25 cellular contexts compared by ENCODE assay signal in genomic region chr1:207027921-207028320, GRCh38. TPM values are rescaled to one million over a fixed set of nuclear protein-coding genes. Genes with fewer than 3 reads are reported as not detected.
DNase-seq lines count a peak whose midpoint lies in the region; ATAC-seq and TF ChIP-seq lines count a peak whose summit lies in the region.
"Had no signal": no experiment of that assay in that cellular context is flagged by ENCODE, and none has a peak within 500 bp of the region (broad histone marks: within the 10 kb centered on the region; RNA-seq: fewer than 3 reads in every experiment).

No MANE protein-coding gene starts in this region.

- H3K9me2 ChIP-seq in hepatocyte (replicated peaks; ENCODE audit: insufficient read depth) = no peaks in the 10 kb centered on the region

- H3K27ac ChIP-seq in left ventricle myocardium inferior (replicated peaks) (peak overlapping the region; percentile 18), hepatocyte (peak overlapping the region; percentile 100)
- H3K27ac ChIP-seq: ascending aorta, right lobe of liver, thoracic aorta had no signal

- TF ChIP-seq CTCF in left ventricle myocardium inferior (IDR thresholded peaks at IDR 0.05; ENCODE audit: borderline replicate concordance) (no peak), hepatocyte (IDR thresholded peaks at IDR 0.05; ENCODE audit: poor library complexity) (no peak)

- H3K9me3 ChIP-seq in left ventricle myocardium inferior (replicated peaks) (no peaks in the 10 kb centered on the region), hepatocyte (ENCODE audit: low read depth) (no peaks in the 10 kb centered on the region)
- H3K9me3 ChIP-seq: ascending aorta, right lobe of liver, thoracic aorta had no signal

- H3K27me3 ChIP-seq in left ventricle myocardium inferior (ENCODE audit: low read depth) (peaks cover 5% of the 10 kb centered on the region), hepatocyte (no peaks in the 10 kb centered on the region)
- H3K27me3 ChIP-seq: ascending aorta, right lobe of liver had no signal

- no peak for DNase-seq in left ventricle myocardium inferior
- no peak for DNase-seq in cardiac septum (ENCODE audit: low spot score)
- DNase-seq in hepatocyte (ENCODE audit: low spot score) = no peak
- DNase-seq in renal cortical epithelial cell (ENCODE audit: low read depth) = peak; percentile 82
- no peak for DNase-seq in NCI-H748 treated with DMSO at 0.1 percent for 48 hours (lab: John Stamatoyannopoulos, UW)
- no peak for DNase-seq in activated CD4-positive, alpha-beta T cell treated with anti-CD3 and anti-CD28 coated beads for 4 hours
- DNase-seq: activated CD4-positive, alpha-beta T cell treated with anti-CD3 and anti-CD28 coated beads for 1 hour; activated T-cell treated with anti-CD3 and anti-CD28 coated beads, Interleukin-2, amount 50 U/mL, for 72 hours; effector memory CD8-positive, alpha-beta T cell; head of caudate nucleus; NCI-H524 treated with DMSO at 0.1 percent for 48 hours; right lobe of liver; Right ventricle myocardium superior; SW 1271 had no signal

- H4K20me1 ChIP-seq in hepatocyte (ENCODE audit: insufficient read depth, poor library complexity, severe bottlenecking) = no peaks in the 10 kb centered on the region

- no peaks in the 10 kb centered on the region for H3K36me3 ChIP-seq in left ventricle myocardium inferior
- H3K36me3 ChIP-seq in hepatocyte (replicated peaks; ENCODE audit: insufficient read depth, low read depth) = no peaks in the 10 kb centered on the region
- H3K36me3 ChIP-seq: ascending aorta, right lobe of liver, thoracic aorta had no signal

- ATAC-seq in GM19324 (IDR thresholded peaks at IDR 0.05; ENCODE audit: low FRiP score, unreplicated experiment) (no peak), HG03280 (IDR thresholded peaks at IDR 0.05; ENCODE audit: unreplicated experiment) (no peak)
- ATAC-seq: activated T-cell treated with anti-CD3 and anti-CD28 coated beads, Interleukin-2, amount 50 U/mL, for 72 hours; effector memory CD8-positive, alpha-beta T cell; right lobe of liver; stimulated activated effector memory CD8-positive, alpha-beta T cell treated with anti-CD3 and anti-CD28 coated beads, Interleukin-12 subunit alpha, Interleukin-12 subunit beta, amount 100 ng/mL, for 72 hours had no signal

- H2AFZ ChIP-seq in hepatocyte = no peak overlapping the region

- peak overlapping the region; percentile 77 for H3K4me2 ChIP-seq in hepatocyte

- H3K4me1 ChIP-seq in left ventricle myocardium inferior (peaks cover 64% of the 10 kb centered on the region), hepatocyte (ENCODE audit: insufficient read depth) (peaks cover 54% of the 10 kb centered on the region)

- intact Hi-C loops in left ventricle myocardium inferior (cut with micrococcal nuclease) (no loop called here), cardiac septum (cut with DNase I) (no loop called here)

- WGBS in hepatocyte (ENCODE audit: low lambda C conversion rate, missing lambda C conversion rate) = 64% methylated on average over 1 of the region's 1 CpG

- peaks cover 22% of the 10 kb centered on the region for H3K79me2 ChIP-seq in hepatocyte

- H3K4me3 ChIP-seq in left ventricle myocardium inferior (no peak overlapping the region), hepatocyte (no peak overlapping the region)
- H3K4me3 ChIP-seq: ascending aorta, lung, right lobe of liver, thoracic aorta had no signal

RNA-seq across cellular contexts. Expression of gene C1orf116, which starts 4.6 kb away (rescaled TPM):
- total RNA-seq in left ventricle myocardium inferior (0.74 TPM), cardiac septum (0.70 TPM), hepatocyte (16.7 and 18.3 TPM in 2 replicates), renal cortical epithelial cell (16.3 and 17.9 TPM in 2 replicates)
- polyA plus RNA-seq in hepatocyte = 15.7 and 18.7 TPM in 2 replicates
- total RNA-seq: activated CD8-positive, alpha-beta memory T cell treated with anti-CD3 and anti-CD28 coated beads for 36 hours; ascending aorta; G401 had no signal
- polyA plus RNA-seq: BJ had no signal

RNA-seq across cellular contexts. Expression of gene YOD1, which starts 23.1 kb away (rescaled TPM):
- total RNA-seq in left ventricle myocardium inferior (4.2 TPM), cardiac septum (7.2 TPM), hepatocyte (25.7 and 25.8 TPM in 2 replicates), renal cortical epithelial cell (15.1 and 15.5 TPM in 2 replicates)
- polyA plus RNA-seq in hepatocyte = 4.5 and 5.6 TPM in 2 replicates

RNA-seq across cellular contexts. Expression of gene PFKFB2, which starts 25.2 kb away (rescaled TPM):
- total RNA-seq in left ventricle myocardium inferior (107 TPM), cardiac septum (49.9 TPM), hepatocyte (19.2 and 23.6 TPM in 2 replicates), renal cortical epithelial cell (10.7 and 15.8 TPM in 2 replicates)
- 9.5 and 10.0 TPM in 2 replicates for polyA plus RNA-seq in hepatocyte

RNA-seq across cellular contexts. Expression of gene FCAMR, which starts 57.7 kb away (rescaled TPM):
- total RNA-seq in left ventricle myocardium inferior (not detected), cardiac septum (not detected), hepatocyte (0.52 and 0.70 TPM in 2 replicates), renal cortical epithelial cell (0.69 and 3.6 TPM in 2 replicates)
- polyA plus RNA-seq in hepatocyte = 0.52 TPM in 1 of 2 replicates, not detected in the other
- total RNA-seq: activated CD8-positive, alpha-beta memory T cell treated with anti-CD3 and anti-CD28 coated beads for 36 hours; activated T-cell treated with anti-CD3 and anti-CD28 coated beads, Interleukin-2, amount 50 U/mL, for 72 hours; ascending aorta; chondrocyte; G401; omental fat pad; Right ventricle myocardium superior; thoracic aorta had no signal
- polyA plus RNA-seq: BJ had no signal
